Comparison of ENCODE assay signal across 7 cellular contexts in the genomic region with DNA sequence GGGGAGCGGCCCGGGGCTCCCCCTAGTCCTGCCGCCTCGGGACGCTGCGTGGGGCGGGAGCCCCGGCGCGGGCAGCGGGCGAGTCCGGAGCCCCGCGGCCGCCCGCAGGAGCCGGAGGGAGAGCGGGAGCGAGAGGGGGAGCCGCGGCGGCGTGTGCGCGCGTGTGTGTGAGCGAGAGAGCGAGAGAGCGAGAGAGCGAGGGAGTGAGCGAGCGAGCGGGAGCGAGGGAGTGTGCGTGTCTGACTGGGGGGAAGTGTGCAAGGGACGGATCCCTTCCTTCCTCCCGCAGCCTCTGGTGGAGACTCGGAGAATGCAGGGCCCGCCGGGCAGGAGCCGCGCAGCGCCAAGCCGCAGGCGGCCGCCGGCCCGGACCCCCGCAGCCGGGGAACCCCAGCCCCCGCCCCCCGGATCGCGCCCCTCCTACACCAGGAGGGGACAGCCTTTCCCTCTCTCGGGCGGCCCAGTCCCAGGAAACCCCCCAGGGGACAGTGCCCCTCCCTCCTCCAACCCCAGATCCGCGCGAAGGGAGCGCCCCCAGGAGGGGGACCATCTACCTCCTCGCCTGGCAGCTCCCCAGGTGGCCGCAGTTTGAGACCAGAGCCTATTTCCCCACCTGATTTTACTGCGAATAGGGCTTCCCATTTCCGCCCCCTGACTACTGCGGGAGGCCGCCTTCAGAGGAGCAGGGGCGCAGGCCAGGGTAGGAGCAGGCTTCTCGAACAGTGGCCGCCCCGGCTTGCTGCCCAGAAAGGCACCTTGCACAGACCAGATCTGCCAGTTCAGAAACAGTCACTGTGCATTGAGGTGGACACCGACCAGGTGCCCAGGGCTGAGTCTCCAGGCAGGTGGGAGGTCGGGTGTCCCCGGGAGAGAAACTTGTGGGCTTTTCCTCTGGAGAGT. TPM values are rescaled to one million over a fixed set of nuclear protein-coding genes. Genes with fewer than 3 reads are reported as not detected.
DNase-seq lines count a peak whose midpoint lies in the region; ATAC-seq and TF ChIP-seq lines count a peak whose summit lies in the region.

A gene with protein sequence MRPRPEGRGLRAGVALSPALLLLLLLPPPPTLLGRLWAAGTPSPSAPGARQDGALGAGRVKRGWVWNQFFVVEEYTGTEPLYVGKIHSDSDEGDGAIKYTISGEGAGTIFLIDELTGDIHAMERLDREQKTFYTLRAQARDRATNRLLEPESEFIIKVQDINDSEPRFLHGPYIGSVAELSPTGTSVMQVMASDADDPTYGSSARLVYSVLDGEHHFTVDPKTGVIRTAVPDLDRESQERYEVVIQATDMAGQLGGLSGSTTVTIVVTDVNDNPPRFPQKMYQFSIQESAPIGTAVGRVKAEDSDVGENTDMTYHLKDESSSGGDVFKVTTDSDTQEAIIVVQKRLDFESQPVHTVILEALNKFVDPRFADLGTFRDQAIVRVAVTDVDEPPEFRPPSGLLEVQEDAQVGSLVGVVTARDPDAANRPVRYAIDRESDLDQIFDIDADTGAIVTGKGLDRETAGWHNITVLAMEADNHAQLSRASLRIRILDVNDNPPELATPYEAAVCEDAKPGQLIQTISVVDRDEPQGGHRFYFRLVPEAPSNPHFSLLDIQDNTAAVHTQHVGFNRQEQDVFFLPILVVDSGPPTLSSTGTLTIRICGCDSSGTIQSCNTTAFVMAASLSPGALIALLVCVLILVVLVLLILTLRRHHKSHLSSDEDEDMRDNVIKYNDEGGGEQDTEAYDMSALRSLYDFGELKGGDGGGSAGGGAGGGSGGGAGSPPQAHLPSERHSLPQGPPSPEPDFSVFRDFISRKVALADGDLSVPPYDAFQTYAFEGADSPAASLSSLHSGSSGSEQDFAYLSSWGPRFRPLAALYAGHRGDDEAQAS (minus strand): TSS at position 241 of the 900 bp plus-strand sequence. CDS start 57,204 bp downstream, outside the sequence.

- H3K4me1 ChIP-seq in liver (ENCODE audit: control insufficient read depth in 4 of 4, insufficient read depth in 4 of 4, low read length in 3 of 4), result peaks cover 11 to 31% (median 20%) of the 10 kb centered on the region in 4 donors

- no peak within 1 kb of the TSS for H3K4me3 ChIP-seq in GM12875 (ENCODE audit: low read depth, low read length)
- peak within 1 kb of the TSS in 1 of 3 donors; percentile 50 for H3K4me3 ChIP-seq in liver (ENCODE audit: low read depth in 1 of 3, low read length in 3 of 3)

- peaks cover 16% of the 10 kb centered on the region for H3K4me1 Mint-ChIP-seq in stimulated activated memory B cell treated with anti-CD40 and anti-IgM and Interleukin-4, amounts not matched to agents 10 μg/mL and 1 μg/mL and 100 μg/mL, for 72 hours

- no peaks in the 10 kb centered on the region for H3K9me3 Mint-ChIP-seq in stimulated activated memory B cell treated with anti-CD40 and anti-IgM and Interleukin-4, amounts not matched to agents 10 μg/mL and 1 μg/mL and 100 μg/mL, for 72 hours

- DNase-seq in NCI-H1694 (lab: John Stamatoyannopoulos, UW), result peak; percentile 44
- DNase-seq in dermis blood vessel endothelial cell, result peak; percentile 39
- no peak for DNase-seq in effector CD8-positive, alpha-beta T cell (lab: John Stamatoyannopoulos, UW)

- peaks cover 6 to 15% (median 12%) of the 10 kb centered on the region in 4 donors for H3K27me3 ChIP-seq in liver (ENCODE audit: control insufficient read depth in 4 of 4, insufficient read depth in 4 of 4, low read length in 3 of 4)

- TF ChIP-seq CTCF in GM12875 (IDR thresholded peaks at IDR 0.05; ENCODE audit: borderline replicate concordance, insufficient read depth, low read depth, low read length), result peak; percentile 48
- TF ChIP-seq CTCF in liver (IDR thresholded peaks at IDR 0.05; ENCODE audit: low read depth, low read length, missing input control), result peak; percentile 23

- H3K27ac ChIP-seq in liver (ENCODE audit: low read depth in 1 of 2, low read length in 2 of 2), result no peak within 1 kb of the TSS

- WGBS in liver, result 4% methylated on average over 73 of the region's 74 CpGs

- peak within 1 kb of the TSS; percentile 41 for H3K4me3 Mint-ChIP-seq in stimulated activated memory B cell treated with anti-CD40 and anti-IgM and Interleukin-4, amounts not matched to agents 10 μg/mL and 1 μg/mL and 100 μg/mL, for 72 hours

- TF ChIP-seq RAD21 in liver (IDR thresholded peaks at IDR 0.05), result no peak

- H3K36me3 ChIP-seq in liver (ENCODE audit: control insufficient read depth in 4 of 4, insufficient read depth in 3 of 4, low read depth in 1 of 4, low read length in 3 of 4), result no peaks in the 10 kb centered on the region

- H3K27me3 Mint-ChIP-seq in stimulated activated memory B cell treated with anti-CD40 and anti-IgM and Interleukin-4, amounts not matched to agents 10 μg/mL and 1 μg/mL and 100 μg/mL, for 72 hours, result peaks cover 66% of the 10 kb centered on the region

- H3K27ac Mint-ChIP-seq in stimulated activated memory B cell treated with anti-CD40 and anti-IgM and Interleukin-4, amounts not matched to agents 10 μg/mL and 1 μg/mL and 100 μg/mL, for 72 hours, result no peak within 1 kb of the TSS

- peak; percentile 51 to 61 for ATAC-seq in activated CD4-positive, CD25-positive, alpha-beta regulatory T cell treated with anti-CD3 and anti-CD28 coated beads, Interleukin-2, amount 50 U/mL, for 24 hours
- ATAC-seq in stimulated activated memory B cell treated with anti-CD40 and anti-IgM and Interleukin-4, amounts not matched to agents 10 μg/mL and 1 μg/mL and 100 μg/mL, for 72 hours, result peak; percentile 52

- H3K9ac ChIP-seq in liver (ENCODE audit: low read depth in 1 of 2, low read length in 2 of 2), result no peak within 1 kb of the TSS

- H3K36me3 Mint-ChIP-seq in stimulated activated memory B cell treated with anti-CD40 and anti-IgM and Interleukin-4, amounts not matched to agents 10 μg/mL and 1 μg/mL and 100 μg/mL, for 72 hours, result no peaks in the 10 kb centered on the region

- no peaks in the 10 kb centered on the region for H3K9me3 ChIP-seq in liver (ENCODE audit: control insufficient read depth in 4 of 4, low read length in 3 of 4)

TF ChIP-seq in liver, 16 proteins besides CTCF, POLR2A, EP300 and RAD21 (continues in another document):
- TF ChIP-seq MAX (IDR thresholded peaks at IDR 0.05) (no peak), NR2F2 (IDR thresholded peaks at IDR 0.05) (no peak), ATF3 (IDR thresholded peaks at IDR 0.05) (no peak), EGR1 (IDR thresholded peaks at IDR 0.05; ENCODE audit: low read depth in 2 of 2) (no peak), HNF4G (IDR thresholded peaks at IDR 0.05) (no peak), SP1 (IDR thresholded peaks at IDR 0.05) (no peak), FOXA2 (IDR thresholded peaks at IDR 0.05) (no peak), TAF1 (conservative IDR thresholded peaks at IDR 0.05) (no peak), FOXA1 (IDR thresholded peaks at IDR 0.05) (no peak), JUND (IDR thresholded peaks at IDR 0.05) (no peak), HNF4A (conservative IDR thresholded peaks at IDR 0.05) (no peak), YY1 (IDR thresholded peaks at IDR 0.05) (no peak), RXRA (IDR thresholded peaks at IDR 0.05) (no peak)
- TF ChIP-seq, protein P1, sequence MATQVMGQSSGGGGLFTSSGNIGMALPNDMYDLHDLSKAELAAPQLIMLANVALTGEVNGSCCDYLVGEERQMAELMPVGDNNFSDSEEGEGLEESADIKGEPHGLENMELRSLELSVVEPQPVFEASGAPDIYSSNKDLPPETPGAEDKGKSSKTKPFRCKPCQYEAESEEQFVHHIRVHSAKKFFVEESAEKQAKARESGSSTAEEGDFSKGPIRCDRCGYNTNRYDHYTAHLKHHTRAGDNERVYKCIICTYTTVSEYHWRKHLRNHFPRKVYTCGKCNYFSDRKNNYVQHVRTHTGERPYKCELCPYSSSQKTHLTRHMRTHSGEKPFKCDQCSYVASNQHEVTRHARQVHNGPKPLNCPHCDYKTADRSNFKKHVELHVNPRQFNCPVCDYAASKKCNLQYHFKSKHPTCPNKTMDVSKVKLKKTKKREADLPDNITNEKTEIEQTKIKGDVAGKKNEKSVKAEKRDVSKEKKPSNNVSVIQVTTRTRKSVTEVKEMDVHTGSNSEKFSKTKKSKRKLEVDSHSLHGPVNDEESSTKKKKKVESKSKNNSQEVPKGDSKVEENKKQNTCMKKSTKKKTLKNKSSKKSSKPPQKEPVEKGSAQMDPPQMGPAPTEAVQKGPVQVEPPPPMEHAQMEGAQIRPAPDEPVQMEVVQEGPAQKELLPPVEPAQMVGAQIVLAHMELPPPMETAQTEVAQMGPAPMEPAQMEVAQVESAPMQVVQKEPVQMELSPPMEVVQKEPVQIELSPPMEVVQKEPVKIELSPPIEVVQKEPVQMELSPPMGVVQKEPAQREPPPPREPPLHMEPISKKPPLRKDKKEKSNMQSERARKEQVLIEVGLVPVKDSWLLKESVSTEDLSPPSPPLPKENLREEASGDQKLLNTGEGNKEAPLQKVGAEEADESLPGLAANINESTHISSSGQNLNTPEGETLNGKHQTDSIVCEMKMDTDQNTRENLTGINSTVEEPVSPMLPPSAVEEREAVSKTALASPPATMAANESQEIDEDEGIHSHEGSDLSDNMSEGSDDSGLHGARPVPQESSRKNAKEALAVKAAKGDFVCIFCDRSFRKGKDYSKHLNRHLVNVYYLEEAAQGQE (IDR thresholded peaks at IDR 0.05), result no peak
- TF ChIP-seq, protein P2, sequence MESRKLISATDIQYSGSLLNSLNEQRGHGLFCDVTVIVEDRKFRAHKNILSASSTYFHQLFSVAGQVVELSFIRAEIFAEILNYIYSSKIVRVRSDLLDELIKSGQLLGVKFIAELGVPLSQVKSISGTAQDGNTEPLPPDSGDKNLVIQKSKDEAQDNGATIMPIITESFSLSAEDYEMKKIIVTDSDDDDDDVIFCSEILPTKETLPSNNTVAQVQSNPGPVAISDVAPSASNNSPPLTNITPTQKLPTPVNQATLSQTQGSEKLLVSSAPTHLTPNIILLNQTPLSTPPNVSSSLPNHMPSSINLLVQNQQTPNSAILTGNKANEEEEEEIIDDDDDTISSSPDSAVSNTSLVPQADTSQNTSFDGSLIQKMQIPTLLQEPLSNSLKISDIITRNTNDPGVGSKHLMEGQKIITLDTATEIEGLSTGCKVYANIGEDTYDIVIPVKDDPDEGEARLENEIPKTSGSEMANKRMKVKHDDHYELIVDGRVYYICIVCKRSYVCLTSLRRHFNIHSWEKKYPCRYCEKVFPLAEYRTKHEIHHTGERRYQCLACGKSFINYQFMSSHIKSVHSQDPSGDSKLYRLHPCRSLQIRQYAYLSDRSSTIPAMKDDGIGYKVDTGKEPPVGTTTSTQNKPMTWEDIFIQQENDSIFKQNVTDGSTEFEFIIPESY (IDR thresholded peaks at IDR 0.05), result no peak

RNA-seq across cellular contexts. Expression of the gene that starts here (rescaled TPM):
- total RNA-seq in dermis blood vessel endothelial cell, result 0.05 TPM in 1 of 2 replicates, not detected in the other
- not detected for total RNA-seq in liver
- under 1 TPM in 1 of 2 donors, not detected in 1; 0.02 TPM for polyA plus RNA-seq in liver

Comparison
In these comparisons a context has a peak if more than half of its experiments do, and no peak if none do; other contexts are left out.
1. Peak in DNase-seq in dermis blood vessel endothelial cell; RNA of the gene not detected or under 1 TPM.